14 cellular contexts compared by ENCODE assay signal in genomic region chr1:119143716-119144115, GRCh38. TPM values are rescaled to one million over a fixed set of nuclear protein-coding genes. Genes with fewer than 3 reads are reported as not detected.
A peak's percentile ranks its signal among the peaks of the same experiment; 100 is the strongest.
DNase-seq lines count a peak whose midpoint lies in the region; ATAC-seq lines count a peak whose summit lies in the region.
"Had no signal": no experiment of that assay in that cellular context is flagged by ENCODE, and none has a peak within 500 bp of the region (broad histone marks: within the 10 kb centered on the region; RNA-seq: fewer than 3 reads in every experiment).

No MANE protein-coding gene starts in this region.

- peak overlapping the region in 1 of 3 donors; percentile 50 for H3K27ac Mint-ChIP-seq in CD4-positive, CD25-positive, alpha-beta regulatory T cell
- peak overlapping the region; percentile 17 for H3K27ac Mint-ChIP-seq in memory B cell
- H3K27ac Mint-ChIP-seq: H9 had no signal

- no peak overlapping the region for H3K4me3 Mint-ChIP-seq in CD4-positive, CD25-positive, alpha-beta regulatory T cell
- no peak overlapping the region for H3K4me3 Mint-ChIP-seq in memory B cell
- H3K4me3 Mint-ChIP-seq: CD4-positive, alpha-beta memory T cell; H9 had no signal

- no peaks in the 10 kb centered on the region for H3K9me3 ChIP-seq in CD4-positive, CD25-positive, alpha-beta regulatory T cell (ENCODE audit: control insufficient read depth in 2 of 2, low read length in 2 of 2)

- H3K4me1 Mint-ChIP-seq in CD4-positive, CD25-positive, alpha-beta regulatory T cell: peaks cover 0 to 42% (median 19%) of the 10 kb centered on the region in 4 donors
- H3K4me1 Mint-ChIP-seq in memory B cell: peaks cover 21% of the 10 kb centered on the region

- H3K36me3 Mint-ChIP-seq in CD4-positive, CD25-positive, alpha-beta regulatory T cell: peaks cover 13% of the 10 kb centered on the region
- peaks cover 7% of the 10 kb centered on the region for H3K36me3 Mint-ChIP-seq in memory B cell

- no peaks in the 10 kb centered on the region for H3K9me3 Mint-ChIP-seq in CD4-positive, CD25-positive, alpha-beta regulatory T cell
- H3K9me3 Mint-ChIP-seq in memory B cell: no peaks in the 10 kb centered on the region
- H3K9me3 Mint-ChIP-seq: CD4-positive, alpha-beta memory T cell; H9 had no signal

- peaks cover 27% of the 10 kb centered on the region for H3K4me1 ChIP-seq in CD4-positive, CD25-positive, alpha-beta regulatory T cell (ENCODE audit: control insufficient read depth, insufficient read depth, low read length, poor library complexity, severe bottlenecking)

- peak overlapping the region; percentile 20 for H3K27ac ChIP-seq in CD4-positive, CD25-positive, alpha-beta regulatory T cell (ENCODE audit: insufficient read depth, low read length, poor library complexity, severe bottlenecking)
- H3K27ac ChIP-seq: C4-2B had no signal

- DNase-seq in CD4-positive, CD25-positive, alpha-beta regulatory T cell: no peak
- peak; percentile 78 for DNase-seq in NCI-H82 treated with DMSO at 0.1 percent for 48 hours (lab: John Stamatoyannopoulos, UW; ENCODE audit: unreplicated experiment)
- DNase-seq in amniotic epithelial cell (ENCODE audit: low read depth): peak; percentile 27
- no peak for DNase-seq in memory B cell (ENCODE audit: low spot score in 2 of 2)
- no peak for DNase-seq in MV-4-11 (lab: John Stamatoyannopoulos, UW)
- no peak for DNase-seq in AG08396 (ENCODE audit: low spot score)
- DNase-seq: AML-193; CD4-positive, alpha-beta memory T cell; DMS153; DMS79 treated with DMSO at 0.1 percent for 48 hours; GF-D8; H9 had no signal

- H3K4me3 ChIP-seq in CD4-positive, CD25-positive, alpha-beta regulatory T cell (ENCODE audit: low read depth, low read length): no peak overlapping the region

- no peaks in the 10 kb centered on the region for H3K27me3 Mint-ChIP-seq in CD4-positive, CD25-positive, alpha-beta regulatory T cell
- H3K27me3 Mint-ChIP-seq in memory B cell: no peaks in the 10 kb centered on the region
- H3K27me3 Mint-ChIP-seq: CD4-positive, alpha-beta memory T cell had no signal

- H3K36me3 ChIP-seq in CD4-positive, CD25-positive, alpha-beta regulatory T cell (ENCODE audit: control insufficient read depth, insufficient read depth, low read length): no peaks in the 10 kb centered on the region

- H3K27me3 ChIP-seq in CD4-positive, CD25-positive, alpha-beta regulatory T cell (ENCODE audit: control insufficient read depth, insufficient read depth, low read length): no peaks in the 10 kb centered on the region

- no peak for ATAC-seq in CD4-positive, CD25-positive, alpha-beta regulatory T cell (ENCODE audit: low read depth in 2 of 2)
- ATAC-seq in memory B cell (ENCODE audit: low read depth) (no peak), HG03342 (IDR thresholded peaks at IDR 0.05; ENCODE audit: unreplicated experiment) (no peak)

RNA-seq across cellular contexts. Expression of gene WARS2, which starts 3.3 kb away (rescaled TPM):
- total RNA-seq in CD4-positive, CD25-positive, alpha-beta regulatory T cell: 23.0 TPM
- 10 to 100 TPM; 13.9 to 17.4 (median 16.8) TPM for polyA plus RNA-seq in CD4-positive, CD25-positive, alpha-beta regulatory T cell

Comparison
In these comparisons a context has a peak if more than half of its experiments do, and no peak if none do; other contexts are left out.
1. DNase-seq: peak in NCI-H82 treated with DMSO at 0.1 percent for 48 hours (single experiment) and amniotic epithelial cell (single experiment); none in CD4-positive, CD25-positive, alpha-beta regulatory T cell (0 of 3), memory B cell (0 of 2), MV-4-11 (single experiment) and AG08396 (single experiment).